In the genomic region with DNA sequence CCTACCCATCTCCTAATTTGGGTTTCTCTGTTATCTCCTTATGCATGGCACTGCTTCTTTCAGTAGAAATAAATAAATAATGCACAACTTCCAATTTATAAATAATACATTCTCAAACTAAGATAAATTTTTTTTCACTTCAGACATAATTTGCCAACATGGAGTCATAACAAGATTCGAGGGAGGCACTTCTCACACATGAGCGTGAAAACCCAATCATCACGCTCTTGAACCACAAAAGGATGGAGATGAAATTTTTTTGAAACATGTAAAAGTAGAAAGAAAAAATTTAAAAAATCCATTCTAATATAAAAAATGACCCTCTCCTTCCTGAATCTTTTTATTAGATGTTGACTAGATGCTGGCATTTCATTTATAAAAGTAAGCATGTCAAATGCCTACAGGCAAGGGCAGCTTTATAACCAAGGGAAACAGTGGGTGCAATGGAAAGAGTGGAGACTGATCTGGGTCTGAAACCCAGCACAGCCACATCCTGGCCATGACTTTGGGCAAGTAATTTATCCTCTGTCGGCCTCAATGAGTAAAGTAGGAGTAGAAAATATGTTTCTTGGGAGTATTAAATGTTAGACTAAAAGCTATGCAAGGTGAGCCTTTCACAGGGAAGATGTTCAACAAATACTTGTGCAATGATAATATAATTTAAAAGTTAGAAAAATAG, we compare ENCODE assay signal across 18 cellular contexts.
DNase-seq lines count a peak whose midpoint lies in the region; ATAC-seq lines count a peak whose summit lies in the region.
"Had no signal": no experiment of that assay in that cellular context is flagged by ENCODE, and none has a peak within 500 bp of the region (broad histone marks: within the 10 kb centered on the region; RNA-seq: fewer than 3 reads in every experiment).

No MANE protein-coding gene starts in this region.

- no peak for DNase-seq in activated naive CD4-positive, alpha-beta T cell treated with anti-CD3 and anti-CD28 coated beads, Interleukin-2, amount 50 U/mL, for 16 hours
- no peak for DNase-seq in T-helper 17 cell
- DNase-seq in effector memory CD8-positive, alpha-beta T cell = no peak
- DNase-seq in DMS53 (lab: John Stamatoyannopoulos, UW) = no peak
- no peak for DNase-seq in NCI-H774 (lab: John Stamatoyannopoulos, UW)
- DNase-seq: effector memory CD4-positive, alpha-beta T cell; GOT3; left cardiac atrium; NCI-H2029; stimulated activated CD4-positive, alpha-beta T cell treated with anti-CD3 and anti-CD28 coated beads, Interleukin-4, amount 100 ng/mL, for 1 hour; SW 1271; testis had no signal

- no peak for ATAC-seq in T-helper 17 cell
- peak; percentile 53 for ATAC-seq in effector memory CD8-positive, alpha-beta T cell (replicated peaks)
- ATAC-seq in GM19467 (IDR thresholded peaks at IDR 0.05; ENCODE audit: unreplicated experiment) = no peak
- ATAC-seq in HG02759 (IDR thresholded peaks at IDR 0.05; ENCODE audit: unreplicated experiment) = no peak
- ATAC-seq: K562 had no signal

- no peaks in the 10 kb centered on the region for H3K9me3 ChIP-seq in T-helper 17 cell (ENCODE audit: control insufficient read depth, low read length, poor library complexity, severe bottlenecking)
- H3K9me3 ChIP-seq: prostate gland, testis had no signal

- peaks cover 3% of the 10 kb centered on the region for H3K9me3 Mint-ChIP-seq in activated naive CD4-positive, alpha-beta T cell treated with anti-CD3 and anti-CD28 coated beads, Interleukin-2, amount 50 U/mL, for 24 hours
- H3K9me3 Mint-ChIP-seq in effector memory CD8-positive, alpha-beta T cell = peaks cover 0 to 3% of the 10 kb centered on the region in 2 donors
- H3K9me3 Mint-ChIP-seq: nephron had no signal

- no peaks in the 10 kb centered on the region for H3K36me3 Mint-ChIP-seq in activated naive CD4-positive, alpha-beta T cell treated with anti-CD3 and anti-CD28 coated beads, Interleukin-2, amount 50 U/mL, for 24 hours
- H3K36me3 Mint-ChIP-seq in T-helper 17 cell (ENCODE audit: low read depth) = no peaks in the 10 kb centered on the region
- no peaks in the 10 kb centered on the region for H3K36me3 Mint-ChIP-seq in effector memory CD8-positive, alpha-beta T cell (ENCODE audit: insufficient read depth)

- H3K4me1 Mint-ChIP-seq in activated naive CD4-positive, alpha-beta T cell treated with anti-CD3 and anti-CD28 coated beads, Interleukin-2, amount 50 U/mL, for 24 hours = peaks cover 33% of the 10 kb centered on the region
- H3K4me1 Mint-ChIP-seq in T-helper 17 cell = peaks cover 20% of the 10 kb centered on the region
- peaks cover 13 to 22% of the 10 kb centered on the region in 2 donors for H3K4me1 Mint-ChIP-seq in effector memory CD8-positive, alpha-beta T cell (ENCODE audit: low read depth in 2 of 2)

- H3K27ac Mint-ChIP-seq in activated naive CD4-positive, alpha-beta T cell treated with anti-CD3 and anti-CD28 coated beads, Interleukin-2, amount 50 U/mL, for 24 hours = no peak overlapping the region
- H3K27ac Mint-ChIP-seq in T-helper 17 cell = no peak overlapping the region
- peak overlapping the region; percentile 21 to 88 for H3K27ac Mint-ChIP-seq in effector memory CD8-positive, alpha-beta T cell
- H3K27ac Mint-ChIP-seq: nephron had no signal

- H3K4me3 Mint-ChIP-seq in activated naive CD4-positive, alpha-beta T cell treated with anti-CD3 and anti-CD28 coated beads, Interleukin-2, amount 50 U/mL, for 24 hours = peak overlapping the region; percentile 49
- H3K4me3 Mint-ChIP-seq in T-helper 17 cell = peak overlapping the region; percentile 55
- H3K4me3 Mint-ChIP-seq in effector memory CD8-positive, alpha-beta T cell = peak overlapping the region; percentile 37 to 81
- H3K4me3 Mint-ChIP-seq: nephron had no signal

- H3K27me3 Mint-ChIP-seq in activated naive CD4-positive, alpha-beta T cell treated with anti-CD3 and anti-CD28 coated beads, Interleukin-2, amount 50 U/mL, for 24 hours = peaks cover 11% of the 10 kb centered on the region
- H3K27me3 Mint-ChIP-seq in T-helper 17 cell = peaks cover 12% of the 10 kb centered on the region
- H3K27me3 Mint-ChIP-seq in effector memory CD8-positive, alpha-beta T cell = no peaks in the 10 kb centered on the region

Comparison
In these comparisons a context has a peak if more than half of its experiments do, and no peak if none do; other contexts are left out.
1. H3K27ac Mint-ChIP-seq: peak in effector memory CD8-positive, alpha-beta T cell (2 of 2); none in activated naive CD4-positive, alpha-beta T cell treated with anti-CD3 and anti-CD28 coated beads, Interleukin-2, amount 50 U/mL, for 24 hours (single experiment) and T-helper 17 cell (single experiment).
2. Peak in every context shown above with its lines, with median percentiles within 50 percentile points of each other: H3K4me3 Mint-ChIP-seq.